30 cellular contexts compared by ENCODE assay signal in genomic region chr2:3244486-3244885, GRCh38.
"Had no signal": no experiment of that assay in that cellular context is flagged by ENCODE, and none has a peak within 500 bp of the region (broad histone marks: within the 10 kb centered on the region; RNA-seq: fewer than 3 reads in every experiment).

No MANE protein-coding gene starts in this region.

- H3K4me3 Mint-ChIP-seq: activated CD4-positive, alpha-beta T cell treated with anti-CD3 and anti-CD28 coated beads for 36 hours; activated CD4-positive, alpha-beta T cell treated with anti-CD3 and anti-CD28 coated beads, Interleukin-2, amount 10 ng/mL, durations not matched to agents 7 days and 5 days; activated CD8-positive, alpha-beta T cell treated with anti-CD3 and anti-CD28 coated beads, Interleukin-2, amount 10 ng/mL, durations not matched to agents 7 days and 5 days; activated naive CD4-positive, alpha-beta T cell treated with anti-CD3 and anti-CD28 coated beads, Interleukin-2, amount 10 ng/mL, durations not matched to agents 7 days and 5 days; activated naive CD8-positive, alpha-beta T cell; activated naive CD8-positive, alpha-beta T cell treated with anti-CD3 and anti-CD28 coated beads, Interleukin-2, amount 50 U/mL, for 24 hours; brain; T-helper 2 cell treated with Interferon-gamma antibody and Interleukin-4, amounts not matched to agents 5 μg/mL and 100 μg/mL, for 36 hours; WTC11 had no signal

- H3K27me3 ChIP-seq: SJCRH30 had no signal

- H3K27ac ChIP-seq: SJCRH30, SK-N-MC had no signal

- H3K4me3 ChIP-seq: SJCRH30, SK-N-MC had no signal

- H3K27ac Mint-ChIP-seq: activated CD4-positive, alpha-beta T cell treated with anti-CD3 and anti-CD28 coated beads for 36 hours; activated CD4-positive, alpha-beta T cell treated with anti-CD3 and anti-CD28 coated beads, Interleukin-2, amount 10 ng/mL, durations not matched to agents 7 days and 5 days; activated CD8-positive, alpha-beta T cell treated with anti-CD3 and anti-CD28 coated beads, Interleukin-2, amount 10 ng/mL, durations not matched to agents 7 days and 5 days; activated naive CD4-positive, alpha-beta T cell treated with anti-CD3 and anti-CD28 coated beads, Interleukin-2, amount 10 ng/mL, durations not matched to agents 7 days and 5 days; activated naive CD8-positive, alpha-beta T cell treated with anti-CD3 and anti-CD28 coated beads, Interleukin-2, amount 50 U/mL, for 24 hours; brain; T-helper 2 cell treated with Interferon-gamma antibody and Interleukin-4, amounts not matched to agents 5 μg/mL and 100 μg/mL, for 36 hours; WTC11 had no signal

- DNase-seq: activated CD4-positive, alpha-beta T cell treated with anti-CD3 and anti-CD28 coated beads for 36 hours; activated CD4-positive, alpha-beta T cell treated with anti-CD3 and anti-CD28 coated beads, Interleukin-2, amount 10 ng/mL, durations not matched to agents 7 days and 5 days; activated CD4-positive, alpha-beta T cell treated with anti-CD3 and anti-CD28 coated beads, Interleukin-2, amount 50 U/mL, for 48 hours; activated CD8-positive, alpha-beta T cell treated with anti-CD3 and anti-CD28 coated beads, Interleukin-2, amount 10 ng/mL, durations not matched to agents 7 days and 5 days; activated effector memory CD4-positive, alpha-beta T cell treated with Interleukin-2 at 50 U/mL for 16 hours; activated naive CD4-positive, alpha-beta T cell treated with anti-CD3 and anti-CD28 coated beads, Interleukin-2, amount 10 ng/mL, durations not matched to agents 7 days and 5 days; activated naive CD8-positive, alpha-beta T cell treated with anti-CD3 and anti-CD28 coated beads, Interleukin-2, amount 50 U/mL, for 24 hours; activated T-cell treated with anti-CD3 and anti-CD28 coated beads, Interleukin-2, amount 50 U/mL, for 48 hours; anterior cingulate cortex; caudate nucleus; NCI-H1092 treated with DMSO at 0.1 percent for 48 hours; NCI-H1417; NCI-H146; NCI-H187; NCI-H2081; NCI-H2171 treated with DMSO at 0.1 percent for 48 hours; NCI-H2227 treated with DMSO at 0.1 percent for 48 hours; NCI-H446; NCI-H510A treated with DMSO at 0.1 percent for 48 hours; NCI-H526 treated with DMSO at 0.1 percent for 48 hours; NCI-H774; SHP77; SJCRH30 had no signal

- ATAC-seq: activated CD4-positive, alpha-beta T cell treated with anti-CD3 and anti-CD28 coated beads for 36 hours; activated CD4-positive, CD25-positive, alpha-beta regulatory T cell treated with anti-CD3 and anti-CD28 coated beads, Interleukin-2, amount 50 U/mL, for 24 hours; activated CD8-positive, alpha-beta T cell treated with anti-CD3 and anti-CD28 coated beads, Interleukin-2, amount 10 ng/mL, durations not matched to agents 7 days and 5 days; activated naive CD8-positive, alpha-beta T cell treated with anti-CD3 and anti-CD28 coated beads, Interleukin-2, amount 50 U/mL, for 24 hours; Panc1 had no signal

- H3K27me3 Mint-ChIP-seq: activated CD4-positive, alpha-beta T cell treated with anti-CD3 and anti-CD28 coated beads for 36 hours; activated CD4-positive, alpha-beta T cell treated with anti-CD3 and anti-CD28 coated beads, Interleukin-2, amount 10 ng/mL, durations not matched to agents 7 days and 5 days; activated naive CD4-positive, alpha-beta T cell treated with anti-CD3 and anti-CD28 coated beads, Interleukin-2, amount 10 ng/mL, durations not matched to agents 7 days and 5 days; activated naive CD8-positive, alpha-beta T cell; activated naive CD8-positive, alpha-beta T cell treated with anti-CD3 and anti-CD28 coated beads, Interleukin-2, amount 50 U/mL, for 24 hours; brain had no signal

- H3K4me1 ChIP-seq: SJCRH30 had no signal
